In the genomic region with DNA sequence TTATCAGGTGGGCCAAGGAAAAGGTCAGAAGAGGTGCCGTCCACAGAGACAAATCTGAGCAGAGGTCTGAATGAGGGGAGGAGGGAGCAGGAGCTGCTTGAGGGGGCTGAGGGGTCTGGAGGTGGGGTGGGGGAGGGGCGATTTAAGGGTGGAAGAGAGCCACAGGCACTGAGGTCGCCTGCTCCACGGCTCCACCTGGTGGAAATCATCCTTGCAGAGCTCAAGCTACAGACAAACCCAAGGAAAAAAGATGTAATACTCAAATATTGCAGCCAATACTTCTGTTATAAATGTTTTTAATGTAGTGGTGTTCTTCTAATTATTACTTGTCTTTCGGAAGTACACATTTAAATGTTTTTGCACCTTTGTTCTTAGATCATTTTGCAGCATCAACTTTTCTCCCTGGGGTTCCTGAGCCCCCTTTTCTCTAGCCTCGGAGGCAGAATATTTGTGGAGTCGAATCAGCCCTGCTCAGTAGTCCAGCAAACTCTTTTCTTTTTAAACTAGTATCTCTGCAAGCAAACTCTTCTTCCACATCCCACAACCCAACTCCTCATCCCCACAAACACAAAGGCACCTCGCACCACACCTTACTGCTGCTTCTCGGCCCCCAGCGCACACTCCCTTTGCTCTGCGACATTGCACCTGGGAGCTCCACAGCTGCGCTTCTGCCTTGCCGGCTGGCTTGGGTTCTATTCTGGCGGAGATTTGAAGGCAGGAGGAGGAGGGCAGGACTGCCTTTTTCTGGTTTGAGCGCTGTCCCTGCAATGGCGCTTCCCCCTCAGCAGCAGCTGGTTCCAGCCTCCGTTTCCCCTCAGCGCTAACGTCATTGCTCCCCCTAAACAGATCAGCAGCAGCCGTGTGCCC, we compare ENCODE assay signal across 8 cellular contexts. TPM values are rescaled to one million over a fixed set of nuclear protein-coding genes. Genes with fewer than 3 reads are reported as not detected.
DNase-seq lines count a peak whose midpoint lies in the region; ATAC-seq and TF ChIP-seq lines count a peak whose summit lies in the region.

No MANE protein-coding gene starts in this region.

- ATAC-seq in left cardiac atrium (no peak), heart left ventricle (no peak), right lobe of liver (peak; percentile 48 to 61 (median 56)), gastroesophageal sphincter (no peak)

- TF ChIP-seq EP300 in gastroesophageal sphincter (IDR thresholded peaks at IDR 0.05) (no peak), esophagus muscularis mucosa (IDR thresholded peaks at IDR 0.05) (no peak)

- H3K4me1 ChIP-seq in heart left ventricle (no peaks in the 10 kb centered on the region), right lobe of liver (no peaks in the 10 kb centered on the region), gastroesophageal sphincter (no peaks in the 10 kb centered on the region), esophagus muscularis mucosa (no peaks in the 10 kb centered on the region)

- H3K36me3 Mint-ChIP-seq in activated naive CD8-positive, alpha-beta T cell treated with anti-CD3 and anti-CD28 coated beads for 36 hours, result no peaks in the 10 kb centered on the region

- no peaks in the 10 kb centered on the region for H3K9me3 Mint-ChIP-seq in activated naive CD8-positive, alpha-beta T cell treated with anti-CD3 and anti-CD28 coated beads for 36 hours

- no peaks in the 10 kb centered on the region for H3K4me1 Mint-ChIP-seq in activated naive CD8-positive, alpha-beta T cell treated with anti-CD3 and anti-CD28 coated beads for 36 hours

- WGBS in heart left ventricle, 4 donors, result 51 to 57% (median 54%) methylated on average over 20 of the region's 20 CpGs
- WGBS in right lobe of liver (ENCODE audit: insufficient coverage, low coverage, low lambda C conversion rate, missing lambda C conversion rate), result 33% methylated on average over 20 of the region's 20 CpGs
- 48% methylated on average over 9 to 15 of the region's 20 CpGs for WGBS in gastroesophageal sphincter (ENCODE audit: low coverage in 1 of 2), 2 donors
- 55% methylated on average over 20 of the region's 20 CpGs for WGBS in esophagus muscularis mucosa

- H3K9me3 ChIP-seq in heart left ventricle (peaks cover 0 to 6% (median 0%) of the 10 kb centered on the region in 12 donors), right lobe of liver (no peaks in the 10 kb centered on the region), gastroesophageal sphincter (no peaks in the 10 kb centered on the region), esophagus muscularis mucosa (no peaks in the 10 kb centered on the region)

- TF ChIP-seq POLR2A in heart left ventricle (IDR thresholded peaks at IDR 0.05) (no peak), right lobe of liver (IDR thresholded peaks at IDR 0.05) (no peak), gastroesophageal sphincter (IDR thresholded peaks at IDR 0.05) (no peak), esophagus muscularis mucosa (IDR thresholded peaks at IDR 0.05; ENCODE audit: low read depth) (no peak)

- no peak overlapping the region for H3K4me3 Mint-ChIP-seq in activated naive CD8-positive, alpha-beta T cell treated with anti-CD3 and anti-CD28 coated beads for 36 hours

- no peak overlapping the region for H3K27ac ChIP-seq in heart left ventricle
- H3K27ac ChIP-seq in right lobe of liver, result no peak overlapping the region
- H3K27ac ChIP-seq in gastroesophageal sphincter, result no peak overlapping the region
- H3K27ac ChIP-seq in esophagus muscularis mucosa (replicated peaks in 1 of 4), result no peak overlapping the region

- no peaks in the 10 kb centered on the region for H3K36me3 ChIP-seq in heart left ventricle
- no peaks in the 10 kb centered on the region for H3K36me3 ChIP-seq in right lobe of liver
- no peaks in the 10 kb centered on the region for H3K36me3 ChIP-seq in gastroesophageal sphincter
- H3K36me3 ChIP-seq in esophagus muscularis mucosa, result no peaks in the 10 kb centered on the region

- no peak overlapping the region for H3K27ac Mint-ChIP-seq in activated naive CD8-positive, alpha-beta T cell treated with anti-CD3 and anti-CD28 coated beads for 36 hours

- H3K27me3 ChIP-seq in heart left ventricle, result peaks cover 0 to 21% (median 0%) of the 10 kb centered on the region in 9 donors
- no peaks in the 10 kb centered on the region for H3K27me3 ChIP-seq in right lobe of liver
- H3K27me3 ChIP-seq in gastroesophageal sphincter, result peaks cover 40% of the 10 kb centered on the region
- H3K27me3 ChIP-seq in esophagus muscularis mucosa, result peaks cover 0 to 31% (median 0%) of the 10 kb centered on the region in 4 donors

- peaks cover 21% of the 10 kb centered on the region for H3K27me3 Mint-ChIP-seq in activated naive CD8-positive, alpha-beta T cell treated with anti-CD3 and anti-CD28 coated beads for 36 hours

- peak; percentile 22 for DNase-seq in left cardiac atrium
- DNase-seq in heart left ventricle, result no peak
- DNase-seq in activated naive CD8-positive, alpha-beta T cell treated with anti-CD3 and anti-CD28 coated beads for 36 hours, result peak; percentile 16
- peak in 2 of 3 donors; percentile 39 to 51 for DNase-seq in right lobe of liver
- no peak for DNase-seq in esophagus muscularis mucosa (ENCODE audit: extremely low spot score)
- DNase-seq in activated effector memory CD4-positive, alpha-beta T cell treated with Interleukin-2 at 50 U/mL for 16 hours, result no peak

- TF ChIP-seq CTCF in heart left ventricle (IDR thresholded peaks at IDR 0.05) (peak in 6 of 12 donors; percentile 10 to 40 (median 27)), LNCAP (IDR thresholded peaks at IDR 0.05) (peak; percentile 57), right lobe of liver (IDR thresholded peaks at IDR 0.05) (peak in 3 of 4 donors; percentile 44 to 51 (median 46)), gastroesophageal sphincter (IDR thresholded peaks at IDR 0.05) (peak in 1 of 4 experiments; percentile 27), esophagus muscularis mucosa (IDR thresholded peaks at IDR 0.05) (peak in 1 of 3 experiments; percentile 27)

- intact Hi-C loops in left cardiac atrium (cut with DNase I), result no loop called here
- intact Hi-C loops in heart left ventricle (cut with DNase I), result no loop called here
- intact Hi-C loops in right lobe of liver (cut with DNase I), result no loop called here
- intact Hi-C loops in esophagus muscularis mucosa (cut with DNase I), result no loop called here

- no peak overlapping the region for H3K4me3 ChIP-seq in heart left ventricle
- H3K4me3 ChIP-seq in right lobe of liver, result no peak overlapping the region
- H3K4me3 ChIP-seq in gastroesophageal sphincter, result no peak overlapping the region
- H3K4me3 ChIP-seq in esophagus muscularis mucosa, result no peak overlapping the region

RNA-seq across cellular contexts. Expression of gene TFAP2A, which starts 51.0 kb away (rescaled TPM):
- total RNA-seq in left cardiac atrium, result under 1 TPM; 0.44 to 0.79 TPM
- total RNA-seq in heart left ventricle, result 1 to 10 TPM in 1 of 9 donors, under 1 TPM in 7, not detected in 1; 0.16 to 1.4 (median 0.31) TPM
- polyA plus RNA-seq in heart left ventricle, result under 1 TPM; 0.11 to 0.30 TPM
- total RNA-seq in activated naive CD8-positive, alpha-beta T cell treated with anti-CD3 and anti-CD28 coated beads for 36 hours, result under 1 TPM in 1 of 2 experiments, not detected in 1; 0.10 TPM
- under 1 TPM in 3 of 6 experiments, not detected in 3; 0.07 to 0.18 (median 0.12) TPM for total RNA-seq in right lobe of liver
- total RNA-seq in gastroesophageal sphincter, result 1 to 10 TPM in 1 of 4 donors, under 1 TPM in 2, not detected in 1; 0.31 to 4.6 (median 0.42) TPM
- 1 to 10 TPM in 3 of 4 donors, under 1 TPM in 1; 0.69 to 3.0 (median 1.3) TPM for total RNA-seq in esophagus muscularis mucosa

RNA-seq across cellular contexts. Expression of gene GCNT2, which starts 55.3 kb away (rescaled TPM):
- total RNA-seq in left cardiac atrium (1 to 10 TPM; 3.5 to 4.1 TPM), heart left ventricle (10 to 100 TPM; 29.2 to 68.8 (median 43.1) TPM), right lobe of liver (10 to 100 TPM in 2 of 6 experiments, 1 to 10 TPM in 4; 6.6 to 10.5 (median 9.3) TPM), gastroesophageal sphincter (10 to 100 TPM; 14.9 to 36.7 (median 23.6) TPM), esophagus muscularis mucosa (10 to 100 TPM; 15.8 to 23.2 (median 19.4) TPM)
- polyA plus RNA-seq in heart left ventricle, result 10 to 100 TPM; 15.1 to 16.3 TPM
- total RNA-seq in activated naive CD8-positive, alpha-beta T cell treated with anti-CD3 and anti-CD28 coated beads for 36 hours, result 1 to 10 TPM; 4.1 to 4.3 TPM

Comparison
In these comparisons a context has a peak if more than half of its experiments do, and no peak if none do; other contexts are left out.
1. DNase-seq: peak in left cardiac atrium (single experiment), activated naive CD8-positive, alpha-beta T cell treated with anti-CD3 and anti-CD28 coated beads for 36 hours (single experiment) and right lobe of liver (2 of 3); none in heart left ventricle (0 of 5), esophagus muscularis mucosa (single experiment) and activated effector memory CD4-positive, alpha-beta T cell treated with Interleukin-2 at 50 U/mL for 16 hours (single experiment).
2. ATAC-seq: peak in right lobe of liver (4 of 4); none in left cardiac atrium (0 of 2), heart left ventricle (0 of 4) and gastroesophageal sphincter (single experiment).